ENCODE assay signal across 7 cellular contexts in the genomic region with DNA sequence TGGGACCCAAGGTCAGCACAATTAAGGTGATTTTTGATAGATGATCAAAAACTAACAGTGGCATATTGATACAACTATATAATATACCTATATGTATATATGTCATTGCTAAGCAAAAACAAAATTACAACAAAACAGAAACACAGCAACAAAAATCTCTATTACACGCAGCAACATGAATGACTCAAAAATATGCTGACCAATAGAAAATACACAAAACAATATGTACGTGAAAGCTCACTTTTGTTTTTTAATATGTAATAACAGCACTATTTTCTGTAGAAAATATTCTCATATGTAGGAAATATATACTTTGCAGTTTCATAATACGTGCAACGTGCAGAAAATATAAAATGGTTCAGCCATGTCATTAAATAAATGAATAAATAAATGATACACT.
"Had no signal": no experiment of that assay in that cellular context is flagged by ENCODE, and none has a peak within 500 bp of the region (broad histone marks: within the 10 kb centered on the region; RNA-seq: fewer than 3 reads in every experiment).

No MANE protein-coding gene starts in this region.

- H3K27ac ChIP-seq: HL-60 had no signal

- FAIRE-seq: H1, H54 had no signal

- ATAC-seq: GM23338 had no signal

- DNase-seq: H9, HCEC 1CT, KG1 had no signal

- H3K4me3 ChIP-seq: GM23338 had no signal

- H3K4me2 ChIP-seq: GM23338 had no signal

- H2AFZ ChIP-seq: GM23338 had no signal
